In the genomic region with DNA sequence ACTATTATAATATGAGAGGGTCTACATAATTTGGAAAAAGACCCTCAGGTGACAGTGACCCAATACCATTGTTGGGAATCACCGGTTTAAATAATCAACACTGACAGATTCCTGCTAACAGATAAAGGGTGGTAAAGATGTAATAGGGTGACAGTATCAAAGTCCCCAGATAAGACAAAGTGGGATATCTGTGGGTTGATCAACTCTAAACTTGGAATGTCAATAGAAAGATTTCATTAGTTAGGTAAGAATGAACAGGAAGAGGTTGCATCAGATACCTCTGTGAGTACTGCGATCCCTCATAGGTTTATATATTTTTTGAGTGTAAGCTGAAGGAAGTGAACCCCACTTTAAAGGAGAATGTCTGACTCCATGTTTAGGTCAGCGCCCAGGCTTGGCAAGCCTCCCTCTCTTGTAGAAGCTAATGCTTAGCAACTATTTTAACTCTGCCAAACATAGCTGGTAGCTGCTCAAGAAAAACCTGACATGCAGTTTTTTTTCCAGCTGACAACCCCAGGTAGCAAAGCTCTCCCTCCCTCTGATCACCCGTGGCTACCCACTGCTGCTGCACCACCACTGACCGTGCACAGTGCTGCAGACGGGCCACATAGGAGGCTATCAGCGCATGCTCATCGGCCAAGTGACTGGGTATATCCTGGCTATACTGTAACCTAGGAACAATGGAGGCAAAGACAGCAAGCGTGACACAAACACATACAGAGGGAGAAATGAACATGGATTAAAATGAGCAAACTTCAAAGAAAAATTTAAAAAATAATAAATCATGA, we compare ENCODE assay signal across 11 cellular contexts.
"Had no signal": no experiment of that assay in that cellular context is flagged by ENCODE, and none has a peak within 500 bp of the region (broad histone marks: within the 10 kb centered on the region; RNA-seq: fewer than 3 reads in every experiment).

No MANE protein-coding gene starts in this region.

- H3K4me1 ChIP-seq: breast epithelium, right atrium auricular region, SJCRH30, upper lobe of left lung had no signal

- H3K27ac ChIP-seq: breast epithelium, esophagus muscularis mucosa, right atrium auricular region, SJCRH30, upper lobe of left lung had no signal

- H3K4me1 Mint-ChIP-seq: naive thymus-derived CD8-positive, alpha-beta T cell had no signal

- H3K27me3 ChIP-seq: breast epithelium, esophagus muscularis mucosa, right atrium auricular region, SJCRH30, upper lobe of left lung had no signal

- DNase-seq: activated naive CD4-positive, alpha-beta T cell treated with anti-CD3 and anti-CD28 coated beads, Interleukin-2, amount 10 ng/mL, durations not matched to agents 7 days and 5 days; mucosa of descending colon; naive thymus-derived CD8-positive, alpha-beta T cell; SJCRH30; stimulated activated CD4-positive, alpha-beta T cell treated with anti-CD3 and anti-CD28 coated beads, Interleukin-1b, Interleukin-23, amount 100 ng/mL, for 48 hours; stimulated activated naive B cell treated with anti-CD40 and anti-IgM and Interleukin-4, amounts not matched to agents 10 μg/mL and 1 μg/mL and 100 μg/mL, for 72 hours; T1000; upper lobe of left lung had no signal

- H3K4me3 ChIP-seq: breast epithelium, esophagus muscularis mucosa, mucosa of descending colon, right atrium auricular region, SJCRH30, upper lobe of left lung had no signal

- H3K4me3 Mint-ChIP-seq: activated naive CD4-positive, alpha-beta T cell treated with anti-CD3 and anti-CD28 coated beads, Interleukin-2, amount 10 ng/mL, durations not matched to agents 7 days and 5 days; naive thymus-derived CD8-positive, alpha-beta T cell; stimulated activated naive B cell treated with anti-CD40 and anti-IgM and Interleukin-4, amounts not matched to agents 10 μg/mL and 1 μg/mL and 100 μg/mL, for 72 hours had no signal

- H3K36me3 ChIP-seq: breast epithelium, esophagus muscularis mucosa, right atrium auricular region, upper lobe of left lung had no signal

- H3K27ac Mint-ChIP-seq: activated naive CD4-positive, alpha-beta T cell treated with anti-CD3 and anti-CD28 coated beads, Interleukin-2, amount 10 ng/mL, durations not matched to agents 7 days and 5 days; naive thymus-derived CD8-positive, alpha-beta T cell had no signal

- H3K27me3 Mint-ChIP-seq: activated naive CD4-positive, alpha-beta T cell treated with anti-CD3 and anti-CD28 coated beads, Interleukin-2, amount 10 ng/mL, durations not matched to agents 7 days and 5 days; naive thymus-derived CD8-positive, alpha-beta T cell; stimulated activated naive B cell treated with anti-CD40 and anti-IgM and Interleukin-4, amounts not matched to agents 10 μg/mL and 1 μg/mL and 100 μg/mL, for 72 hours had no signal

- ATAC-seq: mucosa of descending colon; naive thymus-derived CD8-positive, alpha-beta T cell; stimulated activated naive B cell treated with anti-CD40 and anti-IgM and Interleukin-4, amounts not matched to agents 10 μg/mL and 1 μg/mL and 100 μg/mL, for 72 hours had no signal

- H3K9me3 Mint-ChIP-seq: activated naive CD4-positive, alpha-beta T cell treated with anti-CD3 and anti-CD28 coated beads, Interleukin-2, amount 10 ng/mL, durations not matched to agents 7 days and 5 days; naive thymus-derived CD8-positive, alpha-beta T cell; stimulated activated naive B cell treated with anti-CD40 and anti-IgM and Interleukin-4, amounts not matched to agents 10 μg/mL and 1 μg/mL and 100 μg/mL, for 72 hours had no signal
